Comparison of ENCODE assay signal across 21 cellular contexts in genomic region chr5:164303646-164304225, GRCh38.
"Had no signal": no experiment of that assay in that cellular context is flagged by ENCODE, and none has a peak within 500 bp of the region (broad histone marks: within the 10 kb centered on the region; RNA-seq: fewer than 3 reads in every experiment).

No MANE protein-coding gene starts in this region.

- DNase-seq: Kasumi-1, MV-4-11, NCI-H1048, NCI-H1105, NCI-H1436 treated with DMSO at 0.1 percent for 48 hours, NCI-H1694, NCI-H187 treated with DMSO at 0.1 percent for 48 hours, NCI-H2029 treated with DMSO at 0.1 percent for 48 hours, NCI-H2227 treated with DMSO at 0.1 percent for 48 hours, NCI-H526 treated with DMSO at 0.1 percent for 48 hours, NCI-H774, Right ventricle myocardium superior, RPMI8226, SIG-M5, SW 1271 had no signal

- H3K9me3 Mint-ChIP-seq: IgD-negative memory B cell had no signal

- H3K4me3 ChIP-seq: K562, SJSA1, SK-N-MC had no signal

- H3K9ac ChIP-seq: KMS-11 had no signal

- H3K27me3 Mint-ChIP-seq: IgD-negative memory B cell had no signal

- H3K36me3 ChIP-seq: SJSA1 had no signal

- H3K27me3 ChIP-seq: SJSA1 had no signal

- H3K4me1 ChIP-seq: SJSA1 had no signal

- H3K4me3 Mint-ChIP-seq: IgD-negative memory B cell had no signal

- H3K9me3 ChIP-seq: SJSA1 had no signal

- H3K4me2 ChIP-seq: KMS-11 had no signal

- H3K27ac ChIP-seq: HL-60, KMS-11, SJSA1, SK-N-MC had no signal

- H3K36me3 Mint-ChIP-seq: IgD-negative memory B cell had no signal

- H3K27ac Mint-ChIP-seq: IgD-negative memory B cell had no signal
